ENCODE assay signal across 8 cellular contexts in the genomic region with DNA sequence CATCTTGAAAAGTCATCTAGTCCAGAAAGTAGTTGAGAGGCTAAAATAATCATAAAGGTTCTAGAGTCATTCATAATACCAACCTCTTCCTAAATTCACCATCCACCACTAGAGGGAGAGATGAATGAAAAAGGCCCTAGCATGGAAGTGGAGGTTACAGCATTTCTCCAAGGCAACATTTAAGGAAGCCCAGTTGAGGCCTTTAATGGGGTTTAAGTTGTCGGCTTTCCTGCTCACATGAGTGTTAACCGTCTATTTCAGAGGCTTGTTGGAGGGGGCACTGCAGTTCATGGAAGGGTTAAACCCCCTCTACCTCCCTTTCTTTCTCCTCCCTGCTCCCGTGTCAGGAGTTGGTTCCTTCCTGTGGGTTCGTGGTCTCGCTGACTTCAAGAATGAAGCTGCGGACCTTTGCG. TPM values are rescaled to one million over a fixed set of nuclear protein-coding genes. Genes with fewer than 3 reads are reported as not detected.
A peak's percentile ranks its signal among the peaks of the same experiment; 100 is the strongest.
DNase-seq lines count a peak whose midpoint lies in the region; ATAC-seq lines count a peak whose summit lies in the region.

No MANE protein-coding gene starts in this region.

- H3K27ac ChIP-seq in layer of hippocampus (ENCODE audit: low read depth, low read length): peak overlapping the region; percentile 11

- CTCF ChIA-PET in activated CD4-positive, alpha-beta T cell treated with anti-CD3 and anti-CD28 coated beads for 36 hours (lab: Charles Lee): interaction anchor here (0.6 to 6.8 kb wide), 21 partner anchors 10 to 458 kb away, joined by 3 to 36 read pairs (median 3); no protein-coding TSS in a partner anchor

- no peak overlapping the region for H3K27ac Mint-ChIP-seq in activated CD4-positive, alpha-beta T cell treated with anti-CD3 and anti-CD28 coated beads for 36 hours

- H3K27me3 Mint-ChIP-seq in activated CD4-positive, alpha-beta T cell treated with anti-CD3 and anti-CD28 coated beads for 36 hours: peaks cover 2% of the 10 kb centered on the region

- intact Hi-C loops in activated CD4-positive, alpha-beta T cell treated with anti-CD3 and anti-CD28 coated beads for 36 hours (cut with DNase I, micrococcal nuclease): loop anchor here (1.0 to 10.0 kb wide), 6 partner anchors 228 to 1165 kb away; partner anchors contain the start of gene CHD2 (in 1 of the 2)
- intact Hi-C loops in left colon (cut with DNase I, micrococcal nuclease): loop anchor here in 1 of 2 donors (10.0 kb wide), 2 partner anchors 155 to 545 kb away; no protein-coding TSS in a partner anchor

- ATAC-seq in activated CD4-positive, alpha-beta T cell treated with anti-CD3 and anti-CD28 coated beads for 36 hours: no peak
- ATAC-seq in GM19023 (IDR thresholded peaks at IDR 0.05; ENCODE audit: unreplicated experiment): no peak
- ATAC-seq in left colon: no peak
- ATAC-seq in GM19328 (IDR thresholded peaks at IDR 0.05; ENCODE audit: unreplicated experiment): no peak

- H3K9me3 Mint-ChIP-seq in activated CD4-positive, alpha-beta T cell treated with anti-CD3 and anti-CD28 coated beads for 36 hours (ENCODE audit: low read depth): no peaks in the 10 kb centered on the region

- no peaks in the 10 kb centered on the region for H3K27me3 ChIP-seq in layer of hippocampus (ENCODE audit: control insufficient read depth, insufficient read depth, low read length)

- peak overlapping the region; percentile 44 for H3K4me3 Mint-ChIP-seq in activated CD4-positive, alpha-beta T cell treated with anti-CD3 and anti-CD28 coated beads for 36 hours

- DNase-seq in activated CD4-positive, alpha-beta T cell treated with anti-CD3 and anti-CD28 coated beads for 36 hours: no peak
- no peak for DNase-seq in activated CD4-positive, alpha-beta T cell treated with anti-CD3 and anti-CD28 coated beads for 48 hours
- DNase-seq in NCI-H1694 treated with DMSO at 0.1 percent for 48 hours (lab: John Stamatoyannopoulos, UW) (peak; percentile 19), astrocyte of the hippocampus (ENCODE audit: low read depth, low spot score) (peak; percentile 65), left colon (no peak)

- peaks cover 24% of the 10 kb centered on the region for H3K4me1 Mint-ChIP-seq in activated CD4-positive, alpha-beta T cell treated with anti-CD3 and anti-CD28 coated beads for 36 hours

- no peaks in the 10 kb centered on the region for H3K36me3 Mint-ChIP-seq in activated CD4-positive, alpha-beta T cell treated with anti-CD3 and anti-CD28 coated beads for 36 hours (ENCODE audit: low read depth)

- POLR2A ChIA-PET in activated CD4-positive, alpha-beta T cell treated with anti-CD3 and anti-CD28 coated beads for 36 hours (lab: Charles Lee): interaction anchor here (0.6 kb wide), 1 partner anchor 106 kb away, joined by 3 read pairs; no protein-coding TSS in a partner anchor

RNA-seq across cellular contexts. Expression of gene SLCO3A1, which starts 3.8 kb away (rescaled TPM):
- 1 to 10 TPM; 5.6 to 5.8 TPM for total RNA-seq in activated CD4-positive, alpha-beta T cell treated with anti-CD3 and anti-CD28 coated beads for 36 hours
- 10 to 100 TPM; 13.0 to 15.1 TPM for total RNA-seq in left colon

Comparison
In these comparisons a context has a peak if more than half of its experiments do, and no peak if none do; other contexts are left out.
1. DNase-seq: peak in NCI-H1694 treated with DMSO at 0.1 percent for 48 hours (single experiment) and astrocyte of the hippocampus (single experiment); none in activated CD4-positive, alpha-beta T cell treated with anti-CD3 and anti-CD28 coated beads for 36 hours (single experiment), activated CD4-positive, alpha-beta T cell treated with anti-CD3 and anti-CD28 coated beads for 48 hours (single experiment) and left colon (0 of 2).